Comparison of ENCODE assay signal across 27 cellular contexts in genomic region chr20:33985280-33985679, GRCh38.
"Had no signal": no experiment of that assay in that cellular context is flagged by ENCODE, and none has a peak within 500 bp of the region (broad histone marks: within the 10 kb centered on the region; RNA-seq: fewer than 3 reads in every experiment).

No MANE protein-coding gene starts in this region.

- H3K27me3 ChIP-seq: stomach, suprapubic skin, testis, thyroid gland, tibial artery, tibial nerve, transverse colon, upper lobe of left lung, upper lobe of right lung, uterus, vagina had no signal

- ATAC-seq: stimulated activated effector memory CD8-positive, alpha-beta T cell treated with anti-CD3 and anti-CD28 coated beads, Interleukin-12 subunit alpha, Interleukin-12 subunit beta, amount 100 ng/mL, for 72 hours; stimulated activated memory B cell treated with anti-CD40 and anti-IgM and Interleukin-4, amounts not matched to agents 10 μg/mL and 1 μg/mL and 100 μg/mL, for 72 hours; stimulated activated naive B cell treated with anti-CD40 and anti-IgM and Interleukin-4, amounts not matched to agents 10 μg/mL and 1 μg/mL and 100 μg/mL, for 72 hours; stimulated activated naive CD8-positive, alpha-beta T cell treated with anti-CD3 and anti-CD28 coated beads, Interleukin-15, amount 100 ng/mL, for 72 hours; stimulated activated naive CD8-positive, alpha-beta T cell treated with anti-CD3 and anti-CD28 coated beads, Interleukin-15, Interleukin-2, amounts not matched to agents 100 U/mL and 50 U/mL, for 24 hours; upper lobe of right lung had no signal

- H3K27ac ChIP-seq: stomach, suprapubic skin, testis, thoracic aorta, thyroid gland, tibial artery, tibial nerve, transverse colon, upper lobe of left lung, upper lobe of right lung, uterus, vagina had no signal

- H3K9me3 ChIP-seq: stomach, suprapubic skin, testis, thoracic aorta, thyroid gland, tibial artery, tibial nerve, transverse colon, upper lobe of left lung, upper lobe of right lung, uterus, vagina had no signal

- H3K36me3 ChIP-seq: stomach, suprapubic skin, thoracic aorta, thyroid gland, tibial artery, tibial nerve, transverse colon, upper lobe of left lung, upper lobe of right lung, uterus, vagina had no signal

- FAIRE-seq: urothelium cell line had no signal

- DNase-seq: stimulated activated CD4-positive, alpha-beta T cell treated with anti-CD3 and anti-CD28 coated beads, Interleukin-2, amount 100 ng/mL, for 48 hours; stimulated activated CD4-positive, alpha-beta T cell treated with anti-CD3 and anti-CD28 coated beads, Interleukin-4, amount 100 ng/mL, for 1 hour; stimulated activated CD4-positive, alpha-beta T cell treated with anti-CD3 and anti-CD28 coated beads, Interleukin-4, amount 100 ng/mL, for 24 hours; stimulated activated CD4-positive, alpha-beta T cell treated with anti-CD3 and anti-CD28 coated beads, Interleukin-4, amount 100 ng/mL, for 4 hours; stimulated activated CD8-positive, alpha-beta memory T cell treated with anti-CD3 and anti-CD28 coated beads, Interleukin-4, amount 100 ng/mL, for 48 hours; stimulated activated naive B cell treated with anti-CD40 and anti-IgM and Interleukin-4, amounts not matched to agents 10 μg/mL and 1 μg/mL and 100 μg/mL, for 72 hours; stimulated activated naive CD4-positive, alpha-beta T cell; stimulated activated naive CD4-positive, alpha-beta T cell treated with Interleukin-2 at 50 U/mL for 16 hours; stimulated activated naive CD8-positive, alpha-beta T cell treated with anti-CD3 and anti-CD28 coated beads, Interleukin-15, amount 100 ng/mL, for 72 hours; stimulated activated naive CD8-positive, alpha-beta T cell treated with anti-CD3 and anti-CD28 coated beads, Interleukin-15, Interleukin-2, amounts not matched to agents 100 U/mL and 50 U/mL, for 24 hours; stomach; substantia nigra; testis; thyroid gland; tibial artery; transverse colon; trophoblast cell; upper lobe of left lung; upper lobe of right lung; uterus had no signal

- H3K4me1 ChIP-seq: stomach, suprapubic skin, testis, thyroid gland, tibial artery, upper lobe of left lung, upper lobe of right lung, uterus, vagina had no signal

- H3K4me3 ChIP-seq: stomach, suprapubic skin, testis, thoracic aorta, thyroid gland, tibial artery, tibial nerve, transverse colon, upper lobe of left lung, upper lobe of right lung, uterus, vagina had no signal
